Comparison of ENCODE assay signal across 23 cellular contexts in genomic region chr6:48744948-48745347, GRCh38.
DNase-seq lines count a peak whose midpoint lies in the region; ATAC-seq and TF ChIP-seq lines count a peak whose summit lies in the region.
"Had no signal": no experiment of that assay in that cellular context is flagged by ENCODE, and none has a peak within 500 bp of the region (broad histone marks: within the 10 kb centered on the region; RNA-seq: fewer than 3 reads in every experiment).

No MANE protein-coding gene starts in this region.

- H3K36me3 ChIP-seq in Karpas-422 (ENCODE audit: insufficient read depth, low read length): no peaks in the 10 kb centered on the region
- no peaks in the 10 kb centered on the region for H3K36me3 ChIP-seq in mammary epithelial cell (ENCODE audit: insufficient read depth, low read length)
- H3K36me3 ChIP-seq: adrenal gland, spleen, uterus had no signal

- H3K9ac ChIP-seq in Karpas-422 (ENCODE audit: low read length) (no peak overlapping the region), mammary epithelial cell (ENCODE audit: insufficient read depth, low read length) (no peak overlapping the region)

- no peaks in the 10 kb centered on the region for H3K27me3 ChIP-seq in Karpas-422 (ENCODE audit: low read length)
- no peaks in the 10 kb centered on the region for H3K27me3 ChIP-seq in mammary epithelial cell (ENCODE audit: insufficient read depth, low read length)
- H3K27me3 ChIP-seq: adrenal gland, spleen, uterus had no signal

- H3K4me1 ChIP-seq in Karpas-422 (ENCODE audit: low read length): peaks cover 52% of the 10 kb centered on the region
- peaks cover 3% of the 10 kb centered on the region for H3K4me1 ChIP-seq in mammary epithelial cell (ENCODE audit: insufficient read depth, low read length)
- H3K4me1 ChIP-seq: adrenal gland, spleen, uterus had no signal

- CTCF ChIA-PET in mammary epithelial cell (lab: Charles Lee; ENCODE audit: low non-redundant PET): no interaction called here

- peak overlapping the region; percentile 28; the same call in 1 of the 2 replicates for H2AFZ ChIP-seq in Karpas-422 (ENCODE audit: low read length)
- H2AFZ ChIP-seq in mammary epithelial cell (ENCODE audit: low read depth, low read length): no peak overlapping the region

- no peaks in the 10 kb centered on the region for H3K4me1 Mint-ChIP-seq in stimulated activated effector memory CD8-positive, alpha-beta T cell treated with anti-CD3 and anti-CD28 coated beads, Interleukin-12 subunit alpha, Interleukin-12 subunit beta, amount 100 ng/mL, for 72 hours
- H3K4me1 Mint-ChIP-seq: central memory CD8-positive, alpha-beta T cell; T-cell had no signal

- intact Hi-C loops in mammary epithelial cell (cut with micrococcal nuclease): no loop called here

- H3K79me2 ChIP-seq in Karpas-422 (ENCODE audit: low read length) (no peaks in the 10 kb centered on the region), mammary epithelial cell (ENCODE audit: insufficient read depth, low read length) (no peaks in the 10 kb centered on the region)

- no peak overlapping the region for H3K4me3 Mint-ChIP-seq in stimulated activated effector memory CD8-positive, alpha-beta T cell treated with anti-CD3 and anti-CD28 coated beads, Interleukin-12 subunit alpha, Interleukin-12 subunit beta, amount 100 ng/mL, for 72 hours
- H3K4me3 Mint-ChIP-seq: central memory CD8-positive, alpha-beta T cell; T-cell had no signal

- H4K20me1 ChIP-seq in Karpas-422 (ENCODE audit: insufficient read depth, low read depth, low read length) (no peaks in the 10 kb centered on the region), mammary epithelial cell (ENCODE audit: insufficient read depth, low read length) (no peaks in the 10 kb centered on the region)

- H3K27ac ChIP-seq in Karpas-422 (ENCODE audit: low read length) (peak overlapping the region; percentile 53), mammary epithelial cell (ENCODE audit: insufficient read depth, low read depth, low read length) (peak overlapping the region; percentile 7)
- H3K27ac ChIP-seq: adrenal gland, C4-2B, spleen, uterus, VCaP had no signal

- peaks cover 9% of the 10 kb centered on the region for H3K9me3 Mint-ChIP-seq in stimulated activated effector memory CD8-positive, alpha-beta T cell treated with anti-CD3 and anti-CD28 coated beads, Interleukin-12 subunit alpha, Interleukin-12 subunit beta, amount 100 ng/mL, for 72 hours

- no TSS peak for BruUV-seq in mammary epithelial cell (replicated peaks; lab: Mats Ljungman, UMichigan)

- no peaks in the 10 kb centered on the region for H3K9me2 ChIP-seq in Karpas-422 (replicated peaks; ENCODE audit: insufficient read depth, low read length)

- TF ChIP-seq CTCF in AG10803 (conservative IDR thresholded peaks at IDR 0.05; ENCODE audit: low read length) (no peak), mammary epithelial cell (conservative IDR thresholded peaks at IDR 0.05 in 1 of 2, IDR thresholded peaks at IDR 0.05 in 1 of 2; ENCODE audit: extremely low read depth in 1 of 2, insufficient read depth in 1 of 2, low read depth in 1 of 2, low read length in 2 of 2) (no peak)

- dilution Hi-C loops in mammary epithelial cell (cut with HindIII; ENCODE audit: low sequenced_read_pairs): no loop called here

- no peak overlapping the region for H3K4me2 ChIP-seq in Karpas-422 (ENCODE audit: low read depth, low read length, poor library complexity, severe bottlenecking)
- peak overlapping the region; percentile 18 for H3K4me2 ChIP-seq in mammary epithelial cell (ENCODE audit: insufficient read depth, low read depth, low read length)

- no peak for ATAC-seq in stimulated activated effector memory CD8-positive, alpha-beta T cell treated with anti-CD3 and anti-CD28 coated beads, Interleukin-12 subunit alpha, Interleukin-12 subunit beta, amount 100 ng/mL, for 72 hours
- ATAC-seq: T-cell had no signal

- H3K27ac Mint-ChIP-seq in stimulated activated effector memory CD8-positive, alpha-beta T cell treated with anti-CD3 and anti-CD28 coated beads, Interleukin-12 subunit alpha, Interleukin-12 subunit beta, amount 100 ng/mL, for 72 hours: no peak overlapping the region
- H3K27ac Mint-ChIP-seq: T-cell had no signal

- in situ Hi-C loops in mammary epithelial cell (cut with MboI; ENCODE audit: low sequenced_read_pairs in 2 of 2): no loop called here

- no peaks in the 10 kb centered on the region for H3K9me3 ChIP-seq in Karpas-422 (ENCODE audit: low read length)
- no peaks in the 10 kb centered on the region for H3K9me3 ChIP-seq in mammary epithelial cell (replicated peaks; ENCODE audit: insufficient read depth, low read length)
- H3K9me3 ChIP-seq: adrenal gland, uterus had no signal

- H3K4me3 ChIP-seq in AG10803 (ENCODE audit: low read length) (no peak overlapping the region), Karpas-422 (ENCODE audit: low read length) (no peak overlapping the region), mammary epithelial cell (replicated peaks in 1 of 3; ENCODE audit: insufficient read depth in 1 of 3, low read depth in 2 of 3, low read length in 3 of 3) (no peak overlapping the region)
- H3K4me3 ChIP-seq: adrenal gland, spleen, uterus had no signal

- no peaks in the 10 kb centered on the region for H3K36me3 Mint-ChIP-seq in stimulated activated effector memory CD8-positive, alpha-beta T cell treated with anti-CD3 and anti-CD28 coated beads, Interleukin-12 subunit alpha, Interleukin-12 subunit beta, amount 100 ng/mL, for 72 hours
- H3K36me3 Mint-ChIP-seq: T-cell had no signal

- DNase-seq in AG10803 (ENCODE audit: low read depth) (peak; percentile 15), Karpas-422 (no peak), mammary epithelial cell (peak; percentile 77), hepatic stellate cell (ENCODE audit: low spot score) (peak; percentile 14), NCI-H748 treated with DMSO at 0.1 percent for 48 hours (lab: John Stamatoyannopoulos, UW) (no peak)
- DNase-seq in stimulated activated effector memory CD8-positive, alpha-beta T cell treated with anti-CD3 and anti-CD28 coated beads, Interleukin-12 subunit alpha, Interleukin-12 subunit beta, amount 100 ng/mL, for 72 hours (ENCODE audit: low spot score in 2 of 2): no peak
- DNase-seq in stimulated activated CD4-positive, alpha-beta T cell treated with anti-CD3 and anti-CD28 coated beads, Interleukin-2, amount 100 ng/mL, for 48 hours: no peak
- DNase-seq in effector CD8-positive, alpha-beta T cell (lab: John Stamatoyannopoulos, UW): no peak
- DNase-seq: activated CD4-positive, alpha-beta T cell treated with anti-CD3 and anti-CD28 coated beads, Interleukin-2, amount 50 U/mL, for 4 hours; activated effector memory CD4-positive, alpha-beta T cell treated with anti-CD3 and anti-CD28 coated beads, Interleukin-2, amount 50 U/mL, for 16 hours; adrenal gland; DMS153; Kasumi-1; NCI-H1105; NCI-H2081; SHP77 treated with DMSO at 0.1 percent for 48 hours; spleen; stimulated activated CD8-positive, alpha-beta memory T cell treated with anti-CD3 and anti-CD28 coated beads, Interleukin-4, amount 100 ng/mL, for 48 hours; T-cell; uterus had no signal

Comparison
In these comparisons a context has a peak if more than half of its experiments do, and no peak if none do; other contexts are left out.
1. DNase-seq: peak in AG10803 (single experiment), mammary epithelial cell (single experiment) and hepatic stellate cell (single experiment); none in Karpas-422 (single experiment), NCI-H748 treated with DMSO at 0.1 percent for 48 hours (single experiment), stimulated activated effector memory CD8-positive, alpha-beta T cell treated with anti-CD3 and anti-CD28 coated beads, Interleukin-12 subunit alpha, Interleukin-12 subunit beta, amount 100 ng/mL, for 72 hours (0 of 2), stimulated activated CD4-positive, alpha-beta T cell treated with anti-CD3 and anti-CD28 coated beads, Interleukin-2, amount 100 ng/mL, for 48 hours (0 of 2) and effector CD8-positive, alpha-beta T cell (single experiment).